In genomic region chr3:2947536-2947935, GRCh38 we compare ENCODE assay signal across 30 cellular contexts.
"Had no signal": no experiment of that assay in that cellular context is flagged by ENCODE, and none has a peak within 500 bp of the region (broad histone marks: within the 10 kb centered on the region; RNA-seq: fewer than 3 reads in every experiment).

No MANE protein-coding gene starts in this region.

- H3K36me3 ChIP-seq: adrenal gland, ascending aorta, brain microvascular endothelial cell, breast epithelium, cardiac muscle cell had no signal

- DNase-seq: activated effector memory CD4-positive, alpha-beta T cell treated with anti-CD3 and anti-CD28 coated beads, Interleukin-2, amount 50 U/mL, for 16 hours; activated effector memory CD4-positive, alpha-beta T cell treated with Interleukin-2 at 50 U/mL for 16 hours; activated gamma-delta T cell; activated gamma-delta T cell treated with Interleukin-2 at 50 U/mL for 16 hours; activated naive CD4-positive, alpha-beta T cell; activated naive CD4-positive, alpha-beta T cell treated with anti-CD3 and anti-CD28 coated beads for 36 hours; activated naive CD4-positive, alpha-beta T cell treated with anti-CD3 and anti-CD28 coated beads, Interleukin-2, amount 10 ng/mL, durations not matched to agents 7 days and 5 days; activated naive CD4-positive, alpha-beta T cell treated with anti-CD3 and anti-CD28 coated beads, Interleukin-2, amount 50 U/mL, for 16 hours; activated naive CD4-positive, alpha-beta T cell treated with Interleukin-2 at 50 U/mL for 16 hours; activated naive CD8-positive, alpha-beta T cell treated with anti-CD3 and anti-CD28 coated beads for 36 hours; activated naive CD8-positive, alpha-beta T cell treated with anti-CD3 and anti-CD28 coated beads, Interleukin-2, amount 10 ng/mL, durations not matched to agents 7 days and 5 days; activated naive CD8-positive, alpha-beta T cell treated with anti-CD3 and anti-CD28 coated beads, Interleukin-2, amount 50 U/mL, for 24 hours; activated T-cell treated with anti-CD3 and anti-CD28 coated beads, Interleukin-2, amount 50 U/mL, for 4 hours; activated T-cell treated with anti-CD3 and anti-CD28 coated beads, Interleukin-2, amount 50 U/mL, for 48 hours; activated T-cell treated with anti-CD3 and anti-CD28 coated beads, Interleukin-2, amount 50 U/mL, for 72 hours; adrenal gland; amniotic stem cell; amygdala; anterior cingulate cortex; aorta; body of pancreas; brain microvascular endothelial cell; caudate nucleus; central memory CD4-positive, alpha-beta T cell; cerebellar nuclear complex had no signal

- H3K9me3 ChIP-seq: adrenal gland, ascending aorta, body of pancreas, breast epithelium had no signal

- H3K27ac ChIP-seq: adrenal gland, ascending aorta, body of pancreas, brain microvascular endothelial cell, breast epithelium, cardiac muscle cell had no signal

- H3K4me3 ChIP-seq: adrenal gland, ascending aorta, body of pancreas, breast epithelium, cardiac muscle cell had no signal

- ATAC-seq: activated naive CD4-positive, alpha-beta T cell treated with anti-CD3 and anti-CD28 coated beads, Interleukin-2, amount 50 U/mL, for 72 hours; activated naive CD8-positive, alpha-beta T cell treated with anti-CD3 and anti-CD28 coated beads, Interleukin-2, amount 50 U/mL, for 24 hours; activated T-cell treated with anti-CD3 and anti-CD28 coated beads, Interleukin-2, amount 50 U/mL, for 4 hours; activated T-cell treated with anti-CD3 and anti-CD28 coated beads, Interleukin-2, amount 50 U/mL, for 72 hours; activated T-helper 17 cell treated with anti-CD3 and anti-CD28 coated beads, Interleukin-2, amount 50 U/mL, for 72 hours; body of pancreas had no signal

- H3K4me1 ChIP-seq: adrenal gland, ascending aorta, body of pancreas, breast epithelium had no signal

- H3K27me3 ChIP-seq: adrenal gland, ascending aorta, body of pancreas, brain microvascular endothelial cell, breast epithelium, cardiac muscle cell had no signal
